ENCODE assay signal across 1 cellular context in the genomic region with DNA sequence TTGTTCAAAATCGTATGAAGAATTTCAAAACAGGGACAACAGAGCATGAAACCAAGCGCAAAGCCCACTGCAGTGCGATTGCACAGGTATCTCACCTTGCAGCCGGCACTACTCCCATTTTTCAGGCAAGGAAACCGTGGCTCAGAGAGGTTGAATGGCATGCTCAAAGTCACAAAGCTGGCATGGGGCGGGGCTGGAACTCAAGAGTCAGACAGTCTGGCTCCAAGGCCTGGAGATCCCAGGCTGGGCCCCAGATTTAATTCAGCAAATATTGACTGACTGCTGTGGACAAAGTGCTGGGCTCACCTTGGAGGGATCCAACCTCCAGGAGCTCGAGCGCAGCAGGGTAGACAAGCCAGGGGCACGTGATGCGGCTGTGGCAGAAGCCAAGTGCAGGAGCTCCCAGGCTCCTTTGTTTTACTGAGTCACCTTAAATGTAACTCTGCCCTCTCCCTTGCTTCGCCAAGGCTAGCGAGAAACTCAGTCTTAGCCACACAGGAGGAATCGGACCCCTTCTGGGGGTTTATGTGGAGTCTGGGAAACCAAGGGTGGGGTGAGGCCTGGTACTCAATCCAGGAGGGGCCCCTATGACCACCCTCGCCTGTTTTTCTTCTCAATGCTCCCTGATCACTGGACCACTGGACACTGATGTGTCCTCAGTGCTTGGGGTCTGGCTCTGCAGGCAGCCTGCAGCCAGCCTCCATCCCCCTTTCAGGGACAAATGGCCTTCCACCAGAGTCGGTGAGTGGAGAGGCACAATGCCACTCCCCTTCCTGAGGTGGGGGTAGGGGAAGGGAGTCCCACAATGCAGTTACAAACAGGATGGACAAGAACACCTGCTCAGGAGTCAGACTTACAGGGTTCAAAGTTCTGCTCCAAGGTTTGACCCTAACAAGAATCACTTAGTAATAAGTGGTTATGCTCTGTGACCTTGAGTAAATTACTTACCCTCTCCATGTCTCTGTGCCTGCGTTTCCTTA.
TF ChIP-seq lines count a peak whose summit lies in the region.

No MANE protein-coding gene starts in this region.

TF ChIP-seq in HepG2, 621 proteins besides CTCF, POLR2A, EP300 and RAD21 (continued from another document and continues in another):
- TF ChIP-seq, protein P1, sequence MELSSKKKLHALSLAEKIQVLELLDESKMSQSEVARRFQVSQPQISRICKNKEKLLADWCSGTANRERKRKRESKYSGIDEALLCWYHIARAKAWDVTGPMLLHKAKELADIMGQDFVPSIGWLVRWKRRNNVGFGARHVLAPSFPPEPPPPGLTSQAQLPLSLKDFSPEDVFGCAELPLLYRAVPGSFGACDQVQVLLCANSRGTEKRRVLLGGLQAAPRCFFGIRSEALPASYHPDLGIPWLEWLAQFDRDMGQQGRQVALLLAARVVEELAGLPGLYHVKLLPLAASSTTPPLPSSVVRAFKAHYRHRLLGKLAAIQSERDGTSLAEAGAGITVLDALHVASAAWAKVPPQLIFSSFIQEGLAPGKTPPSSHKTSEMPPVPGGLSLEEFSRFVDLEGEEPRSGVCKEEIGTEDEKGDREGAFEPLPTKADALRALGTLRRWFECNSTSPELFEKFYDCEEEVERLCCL (CRISPR knock-in tag; IDR thresholded peaks at IDR 0.05; ENCODE audit: borderline replicate concordance), result no peak
- TF ChIP-seq NCOA2 (CRISPR knock-in tag; IDR thresholded peaks at IDR 0.05) (peak; percentile 94), ISL2 (CRISPR knock-in tag; IDR thresholded peaks at IDR 0.05) (peak; percentile 94), GLI4 (CRISPR knock-in tag; IDR thresholded peaks at IDR 0.05; ENCODE audit: borderline replicate concordance) (no peak), XRCC5 (optimal IDR thresholded peaks at IDR 0.05; ENCODE audit: low read length) (peak; percentile 79), ZNF589 (CRISPR knock-in tag; conservative IDR thresholded peaks at IDR 0.05) (no peak), ZNF3 (CRISPR knock-in tag; IDR thresholded peaks at IDR 0.05) (peak; percentile 35; the same call in 1 of the 2 replicates), MTF2 (CRISPR knock-in tag; IDR thresholded peaks at IDR 0.05; ENCODE audit: borderline replicate concordance) (0 out of 2 replicates have a peak, but pooled peaks have one; percentile 54), NONO (IDR thresholded peaks at IDR 0.05) (no peak), NONO (CRISPR knock-in tag; conservative IDR thresholded peaks at IDR 0.05) (peak; percentile 78), ZNF543 (CRISPR knock-in tag; IDR thresholded peaks at IDR 0.05) (peak; percentile 25; the same call in 1 of the 2 replicates), LCORL (IDR thresholded peaks at IDR 0.05) (no peak), LCORL (CRISPR knock-in tag; IDR thresholded peaks at IDR 0.05) (no peak; the same call in 1 of the 2 replicates), ZNF569 (CRISPR knock-in tag; IDR thresholded peaks at IDR 0.05; ENCODE audit: borderline replicate concordance) (no peak), ZNF614 (CRISPR knock-in tag; IDR thresholded peaks at IDR 0.05; ENCODE audit: borderline replicate concordance) (no peak; the same call in none of the 2 replicates), SNRNP70 (IDR thresholded peaks at IDR 0.05; ENCODE audit: low read depth, low read length) (no peak), SP2 (CRISPR knock-in tag; IDR thresholded peaks at IDR 0.05) (no peak), ZNF761 (CRISPR knock-in tag; conservative IDR thresholded peaks at IDR 0.05) (no peak; the same call in 1 of the 2 replicates), ZNF367 (CRISPR knock-in tag; IDR thresholded peaks at IDR 0.05; ENCODE audit: borderline replicate concordance) (no peak), ZNF615 (CRISPR knock-in tag; IDR thresholded peaks at IDR 0.05; ENCODE audit: borderline replicate concordance) (no peak), SOX13 (IDR thresholded peaks at IDR 0.05) (peak; percentile 76; the same call in 1 of the 2 replicates), SOX13 (CRISPR knock-in tag; conservative IDR thresholded peaks at IDR 0.05 in 1 of 2, IDR thresholded peaks at IDR 0.05 in 1 of 2) (peak in 1 of 2 experiments; percentile 94; a peak in 2 of 4 replicates), ATM (IDR thresholded peaks at IDR 0.05; ENCODE audit: borderline replicate concordance) (no peak), FOSL2 (CRISPR knock-in tag; IDR thresholded peaks at IDR 0.05) (peak; percentile 84), MIXL1 (CRISPR knock-in tag; IDR thresholded peaks at IDR 0.05) (peak; percentile 90), ZNF10 (CRISPR knock-in tag; IDR thresholded peaks at IDR 0.05; ENCODE audit: borderline replicate concordance, low read depth) (no peak)
- TF ChIP-seq, protein P2, sequence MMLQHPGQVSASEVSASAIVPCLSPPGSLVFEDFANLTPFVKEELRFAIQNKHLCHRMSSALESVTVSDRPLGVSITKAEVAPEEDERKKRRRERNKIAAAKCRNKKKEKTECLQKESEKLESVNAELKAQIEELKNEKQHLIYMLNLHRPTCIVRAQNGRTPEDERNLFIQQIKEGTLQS (CRISPR knock-in tag; IDR thresholded peaks at IDR 0.05), result peak; percentile 64; the same call in 1 of the 2 replicates
- TF ChIP-seq, protein P3, sequence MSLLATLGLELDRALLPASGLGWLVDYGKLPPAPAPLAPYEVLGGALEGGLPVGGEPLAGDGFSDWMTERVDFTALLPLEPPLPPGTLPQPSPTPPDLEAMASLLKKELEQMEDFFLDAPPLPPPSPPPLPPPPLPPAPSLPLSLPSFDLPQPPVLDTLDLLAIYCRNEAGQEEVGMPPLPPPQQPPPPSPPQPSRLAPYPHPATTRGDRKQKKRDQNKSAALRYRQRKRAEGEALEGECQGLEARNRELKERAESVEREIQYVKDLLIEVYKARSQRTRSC (CRISPR knock-in tag; IDR thresholded peaks at IDR 0.05; ENCODE audit: low read depth), result no peak
- TF ChIP-seq, protein P4, sequence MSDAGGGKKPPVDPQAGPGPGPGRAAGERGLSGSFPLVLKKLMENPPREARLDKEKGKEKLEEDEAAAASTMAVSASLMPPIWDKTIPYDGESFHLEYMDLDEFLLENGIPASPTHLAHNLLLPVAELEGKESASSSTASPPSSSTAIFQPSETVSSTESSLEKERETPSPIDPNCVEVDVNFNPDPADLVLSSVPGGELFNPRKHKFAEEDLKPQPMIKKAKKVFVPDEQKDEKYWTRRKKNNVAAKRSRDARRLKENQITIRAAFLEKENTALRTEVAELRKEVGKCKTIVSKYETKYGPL (CRISPR knock-in tag; IDR thresholded peaks at IDR 0.05), result no peak
- TF ChIP-seq, protein P5, sequence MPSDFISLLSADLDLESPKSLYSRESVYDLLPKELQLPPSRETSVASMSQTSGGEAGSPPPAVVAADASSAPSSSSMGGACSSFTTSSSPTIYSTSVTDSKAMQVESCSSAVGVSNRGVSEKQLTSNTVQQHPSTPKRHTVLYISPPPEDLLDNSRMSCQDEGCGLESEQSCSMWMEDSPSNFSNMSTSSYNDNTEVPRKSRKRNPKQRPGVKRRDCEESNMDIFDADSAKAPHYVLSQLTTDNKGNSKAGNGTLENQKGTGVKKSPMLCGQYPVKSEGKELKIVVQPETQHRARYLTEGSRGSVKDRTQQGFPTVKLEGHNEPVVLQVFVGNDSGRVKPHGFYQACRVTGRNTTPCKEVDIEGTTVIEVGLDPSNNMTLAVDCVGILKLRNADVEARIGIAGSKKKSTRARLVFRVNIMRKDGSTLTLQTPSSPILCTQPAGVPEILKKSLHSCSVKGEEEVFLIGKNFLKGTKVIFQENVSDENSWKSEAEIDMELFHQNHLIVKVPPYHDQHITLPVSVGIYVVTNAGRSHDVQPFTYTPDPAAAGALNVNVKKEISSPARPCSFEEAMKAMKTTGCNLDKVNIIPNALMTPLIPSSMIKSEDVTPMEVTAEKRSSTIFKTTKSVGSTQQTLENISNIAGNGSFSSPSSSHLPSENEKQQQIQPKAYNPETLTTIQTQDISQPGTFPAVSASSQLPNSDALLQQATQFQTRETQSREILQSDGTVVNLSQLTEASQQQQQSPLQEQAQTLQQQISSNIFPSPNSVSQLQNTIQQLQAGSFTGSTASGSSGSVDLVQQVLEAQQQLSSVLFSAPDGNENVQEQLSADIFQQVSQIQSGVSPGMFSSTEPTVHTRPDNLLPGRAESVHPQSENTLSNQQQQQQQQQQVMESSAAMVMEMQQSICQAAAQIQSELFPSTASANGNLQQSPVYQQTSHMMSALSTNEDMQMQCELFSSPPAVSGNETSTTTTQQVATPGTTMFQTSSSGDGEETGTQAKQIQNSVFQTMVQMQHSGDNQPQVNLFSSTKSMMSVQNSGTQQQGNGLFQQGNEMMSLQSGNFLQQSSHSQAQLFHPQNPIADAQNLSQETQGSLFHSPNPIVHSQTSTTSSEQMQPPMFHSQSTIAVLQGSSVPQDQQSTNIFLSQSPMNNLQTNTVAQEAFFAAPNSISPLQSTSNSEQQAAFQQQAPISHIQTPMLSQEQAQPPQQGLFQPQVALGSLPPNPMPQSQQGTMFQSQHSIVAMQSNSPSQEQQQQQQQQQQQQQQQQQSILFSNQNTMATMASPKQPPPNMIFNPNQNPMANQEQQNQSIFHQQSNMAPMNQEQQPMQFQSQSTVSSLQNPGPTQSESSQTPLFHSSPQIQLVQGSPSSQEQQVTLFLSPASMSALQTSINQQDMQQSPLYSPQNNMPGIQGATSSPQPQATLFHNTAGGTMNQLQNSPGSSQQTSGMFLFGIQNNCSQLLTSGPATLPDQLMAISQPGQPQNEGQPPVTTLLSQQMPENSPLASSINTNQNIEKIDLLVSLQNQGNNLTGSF (CRISPR knock-in tag; IDR thresholded peaks at IDR 0.05), result no peak
- TF ChIP-seq, protein P6, sequence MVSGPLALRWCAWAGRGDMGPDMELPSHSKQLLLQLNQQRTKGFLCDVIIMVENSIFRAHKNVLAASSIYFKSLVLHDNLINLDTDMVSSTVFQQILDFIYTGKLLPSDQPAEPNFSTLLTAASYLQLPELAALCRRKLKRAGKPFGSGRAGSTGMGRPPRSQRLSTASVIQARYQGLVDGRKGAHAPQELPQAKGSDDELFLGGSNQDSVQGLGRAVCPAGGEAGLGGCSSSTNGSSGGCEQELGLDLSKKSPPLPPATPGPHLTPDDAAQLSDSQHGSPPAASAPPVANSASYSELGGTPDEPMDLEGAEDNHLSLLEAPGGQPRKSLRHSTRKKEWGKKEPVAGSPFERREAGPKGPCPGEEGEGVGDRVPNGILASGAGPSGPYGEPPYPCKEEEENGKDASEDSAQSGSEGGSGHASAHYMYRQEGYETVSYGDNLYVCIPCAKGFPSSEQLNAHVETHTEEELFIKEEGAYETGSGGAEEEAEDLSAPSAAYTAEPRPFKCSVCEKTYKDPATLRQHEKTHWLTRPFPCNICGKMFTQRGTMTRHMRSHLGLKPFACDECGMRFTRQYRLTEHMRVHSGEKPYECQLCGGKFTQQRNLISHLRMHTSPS (CRISPR knock-in tag; IDR thresholded peaks at IDR 0.05; ENCODE audit: low read depth), result peak; percentile 76
- TF ChIP-seq, protein P7, sequence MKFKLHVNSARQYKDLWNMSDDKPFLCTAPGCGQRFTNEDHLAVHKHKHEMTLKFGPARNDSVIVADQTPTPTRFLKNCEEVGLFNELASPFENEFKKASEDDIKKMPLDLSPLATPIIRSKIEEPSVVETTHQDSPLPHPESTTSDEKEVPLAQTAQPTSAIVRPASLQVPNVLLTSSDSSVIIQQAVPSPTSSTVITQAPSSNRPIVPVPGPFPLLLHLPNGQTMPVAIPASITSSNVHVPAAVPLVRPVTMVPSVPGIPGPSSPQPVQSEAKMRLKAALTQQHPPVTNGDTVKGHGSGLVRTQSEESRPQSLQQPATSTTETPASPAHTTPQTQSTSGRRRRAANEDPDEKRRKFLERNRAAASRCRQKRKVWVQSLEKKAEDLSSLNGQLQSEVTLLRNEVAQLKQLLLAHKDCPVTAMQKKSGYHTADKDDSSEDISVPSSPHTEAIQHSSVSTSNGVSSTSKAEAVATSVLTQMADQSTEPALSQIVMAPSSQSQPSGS (CRISPR knock-in tag; IDR thresholded peaks at IDR 0.05), result peak; percentile 82; the same call in 1 of the 2 replicates
- TF ChIP-seq, protein P8, sequence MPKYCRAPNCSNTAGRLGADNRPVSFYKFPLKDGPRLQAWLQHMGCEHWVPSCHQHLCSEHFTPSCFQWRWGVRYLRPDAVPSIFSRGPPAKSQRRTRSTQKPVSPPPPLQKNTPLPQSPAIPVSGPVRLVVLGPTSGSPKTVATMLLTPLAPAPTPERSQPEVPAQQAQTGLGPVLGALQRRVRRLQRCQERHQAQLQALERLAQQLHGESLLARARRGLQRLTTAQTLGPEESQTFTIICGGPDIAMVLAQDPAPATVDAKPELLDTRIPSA (CRISPR knock-in tag; IDR thresholded peaks at IDR 0.05; ENCODE audit: borderline replicate concordance), result no peak
- TF ChIP-seq, protein P9, sequence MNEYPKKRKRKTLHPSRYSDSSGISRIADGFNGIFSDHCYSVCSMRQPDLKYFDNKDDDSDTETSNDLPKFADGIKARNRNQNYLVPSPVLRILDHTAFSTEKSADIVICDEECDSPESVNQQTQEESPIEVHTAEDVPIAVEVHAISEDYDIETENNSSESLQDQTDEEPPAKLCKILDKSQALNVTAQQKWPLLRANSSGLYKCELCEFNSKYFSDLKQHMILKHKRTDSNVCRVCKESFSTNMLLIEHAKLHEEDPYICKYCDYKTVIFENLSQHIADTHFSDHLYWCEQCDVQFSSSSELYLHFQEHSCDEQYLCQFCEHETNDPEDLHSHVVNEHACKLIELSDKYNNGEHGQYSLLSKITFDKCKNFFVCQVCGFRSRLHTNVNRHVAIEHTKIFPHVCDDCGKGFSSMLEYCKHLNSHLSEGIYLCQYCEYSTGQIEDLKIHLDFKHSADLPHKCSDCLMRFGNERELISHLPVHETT (CRISPR knock-in tag; conservative IDR thresholded peaks at IDR 0.05), result no peak
- TF ChIP-seq, protein P10, sequence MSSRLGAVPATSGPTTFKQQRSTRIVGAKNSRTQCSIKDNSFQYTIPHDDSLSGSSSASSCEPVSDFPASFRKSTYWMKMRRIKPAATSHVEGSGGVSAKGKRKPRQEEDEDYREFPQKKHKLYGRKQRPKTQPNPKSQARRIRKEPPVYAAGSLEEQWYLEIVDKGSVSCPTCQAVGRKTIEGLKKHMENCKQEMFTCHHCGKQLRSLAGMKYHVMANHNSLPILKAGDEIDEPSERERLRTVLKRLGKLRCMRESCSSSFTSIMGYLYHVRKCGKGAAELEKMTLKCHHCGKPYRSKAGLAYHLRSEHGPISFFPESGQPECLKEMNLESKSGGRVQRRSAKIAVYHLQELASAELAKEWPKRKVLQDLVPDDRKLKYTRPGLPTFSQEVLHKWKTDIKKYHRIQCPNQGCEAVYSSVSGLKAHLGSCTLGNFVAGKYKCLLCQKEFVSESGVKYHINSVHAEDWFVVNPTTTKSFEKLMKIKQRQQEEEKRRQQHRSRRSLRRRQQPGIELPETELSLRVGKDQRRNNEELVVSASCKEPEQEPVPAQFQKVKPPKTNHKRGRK (CRISPR knock-in tag; IDR thresholded peaks at IDR 0.05), result no peak
- TF ChIP-seq, protein P11, sequence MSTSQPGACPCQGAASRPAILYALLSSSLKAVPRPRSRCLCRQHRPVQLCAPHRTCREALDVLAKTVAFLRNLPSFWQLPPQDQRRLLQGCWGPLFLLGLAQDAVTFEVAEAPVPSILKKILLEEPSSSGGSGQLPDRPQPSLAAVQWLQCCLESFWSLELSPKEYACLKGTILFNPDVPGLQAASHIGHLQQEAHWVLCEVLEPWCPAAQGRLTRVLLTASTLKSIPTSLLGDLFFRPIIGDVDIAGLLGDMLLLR (CRISPR knock-in tag; IDR thresholded peaks at IDR 0.05), result no peak; the same call in 1 of the 2 replicates
- TF ChIP-seq, protein P12, sequence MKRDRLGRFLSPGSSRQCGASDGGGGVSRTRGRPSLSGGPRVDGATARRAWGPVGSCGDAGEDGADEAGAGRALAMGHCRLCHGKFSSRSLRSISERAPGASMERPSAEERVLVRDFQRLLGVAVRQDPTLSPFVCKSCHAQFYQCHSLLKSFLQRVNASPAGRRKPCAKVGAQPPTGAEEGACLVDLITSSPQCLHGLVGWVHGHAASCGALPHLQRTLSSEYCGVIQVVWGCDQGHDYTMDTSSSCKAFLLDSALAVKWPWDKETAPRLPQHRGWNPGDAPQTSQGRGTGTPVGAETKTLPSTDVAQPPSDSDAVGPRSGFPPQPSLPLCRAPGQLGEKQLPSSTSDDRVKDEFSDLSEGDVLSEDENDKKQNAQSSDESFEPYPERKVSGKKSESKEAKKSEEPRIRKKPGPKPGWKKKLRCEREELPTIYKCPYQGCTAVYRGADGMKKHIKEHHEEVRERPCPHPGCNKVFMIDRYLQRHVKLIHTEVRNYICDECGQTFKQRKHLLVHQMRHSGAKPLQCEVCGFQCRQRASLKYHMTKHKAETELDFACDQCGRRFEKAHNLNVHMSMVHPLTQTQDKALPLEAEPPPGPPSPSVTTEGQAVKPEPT (CRISPR knock-in tag; IDR thresholded peaks at IDR 0.05; ENCODE audit: low read depth), result no peak; the same call in 1 of the 2 replicates
